In genomic region chr15:88681610-88682221, GRCh38 we compare ENCODE assay signal across 1 cellular context.
TF ChIP-seq lines count a peak whose summit lies in the region.

No MANE protein-coding gene starts in this region.

TF ChIP-seq in IMR-90, 13 proteins besides CTCF, POLR2A, EP300 and RAD21:
- TF ChIP-seq MXI1 (IDR thresholded peaks at IDR 0.05; ENCODE audit: borderline replicate concordance, low read depth, low read length), result no peak
- TF ChIP-seq ELK1 (IDR thresholded peaks at IDR 0.05; ENCODE audit: borderline replicate concordance, low read depth, low read length), result no peak
- TF ChIP-seq RCOR1 (IDR thresholded peaks at IDR 0.05; ENCODE audit: insufficient replicate concordance, low read length), result no peak
- no peak for TF ChIP-seq MAFK (IDR thresholded peaks at IDR 0.05; ENCODE audit: low read depth, low read length)
- TF ChIP-seq RFX5 (IDR thresholded peaks at IDR 0.05; ENCODE audit: low read depth, low read length), result no peak
- no peak for TF ChIP-seq FOS (IDR thresholded peaks at IDR 0.05; ENCODE audit: low read depth, low read length)
- no peak for TF ChIP-seq CHD1 (IDR thresholded peaks at IDR 0.05; ENCODE audit: low read depth, low read length)
- no peak for TF ChIP-seq CEBPB (IDR thresholded peaks at IDR 0.05; ENCODE audit: low read depth, low read length)
- no peak for TF ChIP-seq BHLHE40 (IDR thresholded peaks at IDR 0.05; ENCODE audit: low read depth, low read length)
